Comparison of ENCODE assay signal across 5 cellular contexts in the genomic region with DNA sequence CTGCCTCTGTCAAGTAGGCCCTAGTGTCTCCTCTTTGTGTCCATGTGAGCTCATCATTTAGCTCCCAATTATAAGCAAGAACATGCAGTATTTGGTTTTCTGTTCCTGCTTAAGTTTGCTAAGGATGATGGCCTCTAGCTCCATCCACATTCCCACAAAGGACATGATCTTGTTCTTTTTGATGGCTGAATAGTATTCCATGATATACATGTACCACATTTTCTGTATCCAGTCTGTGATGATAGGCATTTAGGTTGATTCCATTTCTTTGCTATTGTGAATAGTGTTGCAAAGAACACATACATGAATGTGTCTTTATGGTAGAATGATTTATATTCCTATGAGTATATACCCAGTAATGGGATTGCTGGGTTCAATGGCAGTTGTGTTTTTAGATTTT.
A peak's percentile ranks its signal among the peaks of the same experiment; 100 is the strongest.
TF ChIP-seq lines count a peak whose summit lies in the region.

No MANE protein-coding gene starts in this region.

TF ChIP-seq in SK-N-SH treated with all-trans-retinoic acid at 6 μM for 48 hours, 23 proteins besides CTCF, POLR2A, EP300 and RAD21:
- TF ChIP-seq PPARA (CRISPR knock-in tag; IDR thresholded peaks at IDR 0.05; ENCODE audit: borderline replicate concordance) (no peak), ZNF8 (CRISPR knock-in tag; IDR thresholded peaks at IDR 0.05) (peak; percentile 85)

TF ChIP-seq in SK-N-SH, 30 proteins besides CTCF, POLR2A, EP300 and RAD21:
- TF ChIP-seq, protein P1, sequence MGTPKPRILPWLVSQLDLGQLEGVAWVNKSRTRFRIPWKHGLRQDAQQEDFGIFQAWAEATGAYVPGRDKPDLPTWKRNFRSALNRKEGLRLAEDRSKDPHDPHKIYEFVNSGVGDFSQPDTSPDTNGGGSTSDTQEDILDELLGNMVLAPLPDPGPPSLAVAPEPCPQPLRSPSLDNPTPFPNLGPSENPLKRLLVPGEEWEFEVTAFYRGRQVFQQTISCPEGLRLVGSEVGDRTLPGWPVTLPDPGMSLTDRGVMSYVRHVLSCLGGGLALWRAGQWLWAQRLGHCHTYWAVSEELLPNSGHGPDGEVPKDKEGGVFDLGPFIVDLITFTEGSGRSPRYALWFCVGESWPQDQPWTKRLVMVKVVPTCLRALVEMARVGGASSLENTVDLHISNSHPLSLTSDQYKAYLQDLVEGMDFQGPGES (IDR thresholded peaks at IDR 0.05; ENCODE audit: low read depth, low read length): no peak
- TF ChIP-seq FOXJ3 (CRISPR knock-in tag; IDR thresholded peaks at IDR 0.05) (no peak), TEAD4 (IDR thresholded peaks at IDR 0.05; ENCODE audit: borderline replicate concordance, insufficient read depth) (no peak), YY1 (IDR thresholded peaks at IDR 0.05; ENCODE audit: low read depth) (no peak), FOSL2 (IDR thresholded peaks at IDR 0.05; ENCODE audit: borderline replicate concordance, low read depth) (no peak), ELF1 (IDR thresholded peaks at IDR 0.05) (no peak), GABPA (IDR thresholded peaks at IDR 0.05; ENCODE audit: low read depth) (no peak), POLR2AphosphoS5 (IDR thresholded peaks at IDR 0.05; ENCODE audit: low read depth, low read length) (no peak), SMC3 (IDR thresholded peaks at IDR 0.05; ENCODE audit: low read depth, low read length) (no peak), TCF12 (IDR thresholded peaks at IDR 0.05) (no peak), CHD2 (IDR thresholded peaks at IDR 0.05; ENCODE audit: low read length, partially characterized antibody) (no peak), EZH2phosphoT487 (IDR thresholded peaks at IDR 0.05; ENCODE audit: borderline replicate concordance, low read depth) (no peak), MEF2A (IDR thresholded peaks at IDR 0.05; ENCODE audit: borderline replicate concordance, low read depth) (no peak)

TF ChIP-seq in HEK293, 187 proteins besides CTCF, POLR2A, EP300 and RAD21:
- TF ChIP-seq ZNF146 (tag by site-specific recombination; IDR thresholded peaks at IDR 0.05) (peak; percentile 47; the same call in 1 of the 2 replicates), ZNF140 (tag by site-specific recombination; IDR thresholded peaks at IDR 0.05) (no peak)

TF ChIP-seq in K562, 482 proteins besides CTCF, POLR2A, EP300 and RAD21:
- TF ChIP-seq BRD4 (IDR thresholded peaks at IDR 0.05) (no peak), TAF9B (IDR thresholded peaks at IDR 0.05; ENCODE audit: partially characterized antibody) (no peak), ZNF146 (CRISPR knock-in tag; IDR thresholded peaks at IDR 0.05; ENCODE audit: unreplicated experiment) (peak; percentile 62), ZBTB7A (IDR thresholded peaks at IDR 0.05; ENCODE audit: borderline replicate concordance, control insufficient read depth, low read depth, low read length) (no peak)

TF ChIP-seq in H1, 55 proteins besides CTCF, POLR2A, EP300 and RAD21:
- TF ChIP-seq, protein P2, sequence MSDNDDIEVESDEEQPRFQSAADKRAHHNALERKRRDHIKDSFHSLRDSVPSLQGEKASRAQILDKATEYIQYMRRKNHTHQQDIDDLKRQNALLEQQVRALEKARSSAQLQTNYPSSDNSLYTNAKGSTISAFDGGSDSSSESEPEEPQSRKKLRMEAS (IDR thresholded peaks at IDR 0.05): no peak
- TF ChIP-seq CHD1 (IDR thresholded peaks at IDR 0.05; ENCODE audit: low read depth, low read length) (no peak), KDM1A (IDR thresholded peaks at IDR 0.05; ENCODE audit: borderline replicate concordance, low read length) (peak; percentile 22; the same call in 1 of the 2 replicates), ASH2L (IDR thresholded peaks at IDR 0.05; ENCODE audit: low read length) (no peak)
TF ChIP-seq in H1: peak in this region for 1.
